In the genomic region with DNA sequence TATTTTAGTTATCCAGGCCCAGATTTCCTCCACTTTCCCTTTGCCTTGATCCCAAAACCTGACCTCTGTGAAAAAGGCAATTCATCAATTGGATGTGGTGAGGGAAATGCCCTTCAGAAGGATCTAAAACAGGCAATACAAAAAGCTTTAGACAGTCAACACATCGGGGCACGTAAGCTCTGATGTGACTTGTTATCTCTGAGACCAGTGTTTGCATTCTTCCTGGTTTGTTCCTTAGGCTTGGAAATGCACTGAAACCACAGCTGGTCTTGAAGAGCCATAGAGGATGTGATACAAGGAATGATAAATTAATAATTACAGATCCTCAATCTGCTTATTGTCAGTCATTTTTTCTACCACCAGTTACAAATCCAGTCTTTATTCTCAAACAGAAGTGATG, we compare ENCODE assay signal across 23 cellular contexts.
DNase-seq lines count a peak whose midpoint lies in the region; ATAC-seq, FAIRE-seq and TF ChIP-seq lines count a peak whose summit lies in the region.
"Had no signal": no experiment of that assay in that cellular context is flagged by ENCODE, and none has a peak within 500 bp of the region (broad histone marks: within the 10 kb centered on the region; RNA-seq: fewer than 3 reads in every experiment).

No MANE protein-coding gene starts in this region.

- H3K79me2 ChIP-seq in OCI-LY7 (ENCODE audit: insufficient read depth, low read depth, low read length): no peaks in the 10 kb centered on the region
- H3K79me2 ChIP-seq in H1 (ENCODE audit: control insufficient read depth in 1 of 2, insufficient read depth in 2 of 2, low read length in 2 of 2): no peaks in the 10 kb centered on the region

- H2BK20ac ChIP-seq in H1 (ENCODE audit: low read length): no peak overlapping the region

- POLR2A ChIA-PET in OCI-LY7 (lab: Charles Lee): interaction anchor here (0.5 to 1.2 kb wide), 4 partner anchors 27 to 480 kb away, joined by 3 to 5 read pairs (median 4); no protein-coding TSS in a partner anchor
- POLR2A ChIA-PET in H1 (lab: Charles Lee; ENCODE audit: partially characterized antibody): no interaction called here

- H2AK5ac ChIP-seq in H1 (ENCODE audit: low read depth, low read length): no peak overlapping the region

- H4K8ac ChIP-seq in H1 (ENCODE audit: extremely low read depth, insufficient read depth, low read length): no peak overlapping the region

- H3K18ac ChIP-seq in H1 (ENCODE audit: extremely low read depth, low read length): no peak overlapping the region

- intact Hi-C loops in OCI-LY7 (cut with micrococcal nuclease; ENCODE audit: unreplicated experiment) (loop anchor here (5.0 kb wide), 3 partner anchors 143 to 263 kb away; partner anchors contain the start of gene HDAC9), lower lobe of right lung (cut with DNase I) (loop anchor here (10.0 kb wide), 1 partner anchor 220 kb away; no protein-coding TSS in a partner anchor)

- H2AFZ ChIP-seq in OCI-LY7 (ENCODE audit: low read length) (0 out of 2 replicates have a peak overlapping the region, but pooled peaks have one; percentile 99), H1 (ENCODE audit: low read length) (peak overlapping the region; percentile 22; the same call in 1 of the 2 replicates)

- 79% methylated on average over 2 of the region's 2 CpGs; no CpG with 5 or more reads in 1 of the 2 experiments for WGBS in H1 (ENCODE audit: extremely low coverage in 1 of 2, insufficient coverage in 1 of 2, insufficient read length in 1 of 2, insufficient replicate concordance in 2 of 2, low coverage in 1 of 2, low lambda C conversion rate in 2 of 2, missing lambda C conversion rate in 1 of 2), 2 experiments

- no peak for ATAC-seq in lower lobe of right lung
- ATAC-seq: WTC11 had no signal

- no peaks in the 10 kb centered on the region for H3K23me2 ChIP-seq in H1 (ENCODE audit: low read depth, low read length)

- H3K27ac ChIP-seq in OCI-LY7 (ENCODE audit: low read depth, low read length, poor library complexity, severe bottlenecking) (no peak overlapping the region), H1 (ENCODE audit: low read depth, low read length) (no peak overlapping the region), lower lobe of right lung (no peak overlapping the region)
- H3K27ac ChIP-seq: adrenal gland, BLaER1 had no signal

- no peak for TF ChIP-seq EP300 in H1 (IDR thresholded peaks at IDR 0.05; ENCODE audit: borderline replicate concordance in 1 of 2, low read depth in 2 of 2, low read length in 2 of 2)

- H3K79me1 ChIP-seq in H1 (ENCODE audit: low read depth, low read length): no peaks in the 10 kb centered on the region

- TF ChIP-seq CTCF in OCI-LY7 (conservative IDR thresholded peaks at IDR 0.05; ENCODE audit: low read length) (no peak), H1 (IDR thresholded peaks at IDR 0.05; ENCODE audit: control extremely low read depth in 1 of 3, insufficient read depth in 1 of 3, low read depth in 1 of 3, low read length in 3 of 3) (no peak), lower lobe of right lung (IDR thresholded peaks at IDR 0.05) (no peak)

- H3K4ac ChIP-seq in H1 (replicated peaks; ENCODE audit: insufficient read length, low read depth, low read length): no peak overlapping the region

- H3K9me3 ChIP-seq in OCI-LY7 (ENCODE audit: low read length) (no peaks in the 10 kb centered on the region), H1 (ENCODE audit: insufficient read depth in 2 of 2, low read depth in 1 of 2, low read length in 1 of 2) (no peaks in the 10 kb centered on the region), lower lobe of right lung (no peaks in the 10 kb centered on the region)
- H3K9me3 ChIP-seq: adrenal gland, BLaER1, Caco-2 had no signal

- no peak for FAIRE-seq in H1 (lab: Jason Lieb, UNC)
- FAIRE-seq: GM18507, urothelium cell line had no signal

- H3K36me3 ChIP-seq in OCI-LY7 (ENCODE audit: insufficient read depth, low read length): no peaks in the 10 kb centered on the region
- no peaks in the 10 kb centered on the region for H3K36me3 ChIP-seq in H1 (ENCODE audit: control insufficient read depth in 2 of 4, insufficient read depth in 4 of 4, low read length in 3 of 4)
- no peaks in the 10 kb centered on the region for H3K36me3 ChIP-seq in lower lobe of right lung
- no peaks in the 10 kb centered on the region for H3K36me3 ChIP-seq in H7 (replicated peaks; ENCODE audit: control insufficient read depth, insufficient read depth, low read length)
- H3K36me3 ChIP-seq: adrenal gland, BLaER1 had no signal

- CTCF ChIA-PET in OCI-LY7 (lab: Charles Lee; ENCODE audit: unreplicated experiment): no interaction called here
- CTCF ChIA-PET in H1 (lab: Charles Lee; ENCODE audit: partially characterized antibody): interaction anchor here (0.8 to 9.4 kb wide), 15 partner anchors 10 to 365 kb away, joined by 3 to 131 read pairs (median 3); no protein-coding TSS in a partner anchor

- BruUV-seq in OCI-LY7 (replicated peaks; lab: Mats Ljungman, UMichigan): no TSS peak

- H3K9ac ChIP-seq in H1 (replicated peaks in 1 of 4; ENCODE audit: extremely low read depth in 1 of 4, low read depth in 3 of 4, low read length in 3 of 4): no peak overlapping the region
- H3K9ac ChIP-seq: BLaER1 had no signal

- no peak overlapping the region for H2BK5ac ChIP-seq in H1 (ENCODE audit: low read depth, low read length)

- no peak for TF ChIP-seq POLR2A in H1 (IDR thresholded peaks at IDR 0.05; ENCODE audit: control extremely low read depth in 1 of 2, low read depth in 2 of 2, low read length in 2 of 2)

- no peak overlapping the region for H2BK120ac ChIP-seq in H1 (replicated peaks; ENCODE audit: low read depth, low read length)

- no peak overlapping the region for H3K56ac ChIP-seq in H1 (replicated peaks; ENCODE audit: insufficient read length, low read depth, low read length)

- H3K9me2 ChIP-seq in OCI-LY7 (ENCODE audit: insufficient read depth, low read length): no peaks in the 10 kb centered on the region

- no peak overlapping the region for H3K4me3 ChIP-seq in OCI-LY7 (ENCODE audit: low read depth, low read length, poor library complexity, severe bottlenecking)
- no peak overlapping the region for H3K4me3 ChIP-seq in H1 (ENCODE audit: extremely low read depth in 1 of 4, insufficient read depth in 2 of 4, low read depth in 3 of 4, low read length in 4 of 4)
- no peak overlapping the region for H3K4me3 ChIP-seq in lower lobe of right lung
- H3K4me3 ChIP-seq in H7 (ENCODE audit: insufficient read depth, low read depth, low read length): no peak overlapping the region
- H3K4me3 ChIP-seq: adrenal gland, BLaER1 had no signal

- no peak overlapping the region for H2BK12ac ChIP-seq in H1 (ENCODE audit: low read depth, low read length)

- H4K20me1 ChIP-seq in OCI-LY7 (ENCODE audit: insufficient read depth, low read length) (no peaks in the 10 kb centered on the region), H1 (replicated peaks in 1 of 2; ENCODE audit: control insufficient read depth in 1 of 2, insufficient read depth in 2 of 2, low read length in 2 of 2) (no peaks in the 10 kb centered on the region)
- H4K20me1 ChIP-seq: BLaER1 had no signal

- no peak overlapping the region for H2BK15ac ChIP-seq in H1 (ENCODE audit: low read length)

- no peak overlapping the region for H4K5ac ChIP-seq in H1 (ENCODE audit: insufficient read length, low read depth, low read length)

- DNase-seq in NCI-H1417 (lab: John Stamatoyannopoulos, UW) (peak in 2 of 3 experiments; percentile 11 to 44), NCI-H1417 treated with DMSO at 0.1 percent for 48 hours (lab: John Stamatoyannopoulos, UW) (no peak), OCI-LY7 (ENCODE audit: low spot score) (no peak), H1 (ENCODE audit: low read depth in 1 of 2, low spot score in 2 of 2) (no peak), non-pigmented ciliary epithelial cell (ENCODE audit: low read depth) (peak; percentile 30), lower lobe of right lung (no peak), H7 (no peak), cerebellar nuclear complex (lab: John Stamatoyannopoulos, UW) (no peak)
- DNase-seq: 8988T; activated CD4-positive, alpha-beta memory T cell treated with anti-CD3 and anti-CD28 coated beads for 36 hours; activated T-cell treated with anti-CD3 and anti-CD28 coated beads for 4 hours; adrenal gland; Caco-2; effector CD8-positive, alpha-beta T cell; glutamatergic neuron; HFFc6; NCI-H1105 treated with DMSO at 0.1 percent for 48 hours; NCI-H2171 treated with DMSO at 0.1 percent for 48 hours; substantia nigra had no signal

- no peak for TF ChIP-seq RAD21 in H1 (IDR thresholded peaks at IDR 0.05 in 1 of 2, conservative IDR thresholded peaks at IDR 0.05 in 1 of 2; ENCODE audit: low read depth in 2 of 2, low read length in 2 of 2)

- peaks cover 9% of the 10 kb centered on the region for H3K4me1 ChIP-seq in OCI-LY7 (ENCODE audit: insufficient read depth, low read length, poor library complexity, severe bottlenecking)
- no peaks in the 10 kb centered on the region; a peak in 1 of 7 replicates for H3K4me1 ChIP-seq in H1 (replicated peaks in 1 of 4; ENCODE audit: control insufficient read depth in 3 of 4, insufficient read depth in 4 of 4, low read length in 3 of 4)
- H3K4me1 ChIP-seq in lower lobe of right lung: no peaks in the 10 kb centered on the region

- no peak overlapping the region for H3K4me2 ChIP-seq in OCI-LY7 (ENCODE audit: low read length)
- no peak overlapping the region for H3K4me2 ChIP-seq in H1 (ENCODE audit: insufficient read depth in 1 of 2, low read depth in 2 of 2, low read length in 2 of 2)
- H3K4me2 ChIP-seq: BLaER1 had no signal

- no peaks in the 10 kb centered on the region for H3K27me3 ChIP-seq in H1 (replicated peaks in 1 of 4; ENCODE audit: control insufficient read depth in 3 of 4, extremely low read depth in 1 of 4, insufficient read depth in 3 of 4, low read length in 3 of 4)
- H3K27me3 ChIP-seq in lower lobe of right lung (ENCODE audit: low read depth): no peaks in the 10 kb centered on the region
- H3K27me3 ChIP-seq in H7 (ENCODE audit: control insufficient read depth, insufficient read depth, low read length): no peaks in the 10 kb centered on the region
- H3K27me3 ChIP-seq: BLaER1 had no signal

- H3K14ac ChIP-seq in H1 (ENCODE audit: insufficient read length): no peak overlapping the region

- H3K23ac ChIP-seq in H1 (ENCODE audit: insufficient read length): no peak overlapping the region

- H4K91ac ChIP-seq in H1 (replicated peaks; ENCODE audit: insufficient read length, low read length): no peak overlapping the region

TF ChIP-seq in H1, 55 proteins besides CTCF, POLR2A, EP300 and RAD21 (continues in another document):
- TF ChIP-seq, protein P1, sequence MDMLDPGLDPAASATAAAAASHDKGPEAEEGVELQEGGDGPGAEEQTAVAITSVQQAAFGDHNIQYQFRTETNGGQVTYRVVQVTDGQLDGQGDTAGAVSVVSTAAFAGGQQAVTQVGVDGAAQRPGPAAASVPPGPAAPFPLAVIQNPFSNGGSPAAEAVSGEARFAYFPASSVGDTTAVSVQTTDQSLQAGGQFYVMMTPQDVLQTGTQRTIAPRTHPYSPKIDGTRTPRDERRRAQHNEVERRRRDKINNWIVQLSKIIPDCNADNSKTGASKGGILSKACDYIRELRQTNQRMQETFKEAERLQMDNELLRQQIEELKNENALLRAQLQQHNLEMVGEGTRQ (IDR thresholded peaks at IDR 0.05; ENCODE audit: low read length): no peak
- TF ChIP-seq, protein P2, sequence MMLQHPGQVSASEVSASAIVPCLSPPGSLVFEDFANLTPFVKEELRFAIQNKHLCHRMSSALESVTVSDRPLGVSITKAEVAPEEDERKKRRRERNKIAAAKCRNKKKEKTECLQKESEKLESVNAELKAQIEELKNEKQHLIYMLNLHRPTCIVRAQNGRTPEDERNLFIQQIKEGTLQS (IDR thresholded peaks at IDR 0.05; ENCODE audit: insufficient read depth, low read depth, low read length): no peak

Comparison
In these comparisons a context has a peak if more than half of its experiments do, and no peak if none do; other contexts are left out.
1. DNase-seq: peak in NCI-H1417 (2 of 3) and non-pigmented ciliary epithelial cell (single experiment); none in NCI-H1417 treated with DMSO at 0.1 percent for 48 hours (single experiment), OCI-LY7 (single experiment), H1 (0 of 2), lower lobe of right lung (single experiment), H7 (single experiment) and cerebellar nuclear complex (0 of 2).